In the genomic region with DNA sequence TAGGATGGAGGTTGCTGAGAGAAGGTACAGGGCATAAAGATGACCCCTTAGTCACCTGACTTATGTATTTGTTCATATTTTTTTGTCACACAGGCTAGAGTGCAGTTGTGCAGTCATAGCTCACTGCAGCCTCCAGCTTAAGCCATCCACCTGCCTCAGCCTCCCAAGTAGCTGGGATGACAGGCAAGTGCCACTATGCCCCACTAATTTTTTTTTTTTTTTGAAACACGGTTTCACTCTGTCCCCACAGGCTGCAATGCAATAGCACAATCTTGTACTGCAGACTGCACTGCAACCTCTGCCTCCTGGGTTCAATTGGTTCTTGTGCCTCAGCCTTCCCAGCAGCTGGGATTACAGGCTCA, we compare ENCODE assay signal across 12 cellular contexts. TPM values are rescaled to one million over a fixed set of nuclear protein-coding genes. Genes with fewer than 3 reads are reported as not detected.
DNase-seq lines count a peak whose midpoint lies in the region; ATAC-seq and TF ChIP-seq lines count a peak whose summit lies in the region.
"Had no signal": no experiment of that assay in that cellular context is flagged by ENCODE, and none has a peak within 500 bp of the region (broad histone marks: within the 10 kb centered on the region; RNA-seq: fewer than 3 reads in every experiment).

No MANE protein-coding gene starts in this region.

- ATAC-seq in activated CD4-positive, alpha-beta T cell treated with anti-CD3 and anti-CD28 coated beads for 36 hours = no peak
- ATAC-seq in GM18502 (IDR thresholded peaks at IDR 0.05; ENCODE audit: poor library complexity, unreplicated experiment) (no peak), HG03025 (IDR thresholded peaks at IDR 0.05; ENCODE audit: low FRiP score, unreplicated experiment) (no peak)

- H3K36me3 Mint-ChIP-seq in activated CD4-positive, alpha-beta T cell treated with anti-CD3 and anti-CD28 coated beads for 36 hours (ENCODE audit: low read depth) = peaks cover 12% of the 10 kb centered on the region

- no peak for TF ChIP-seq POLR2A in esophagus muscularis mucosa (IDR thresholded peaks at IDR 0.05; ENCODE audit: low read depth)

- H3K27ac Mint-ChIP-seq in activated CD4-positive, alpha-beta T cell treated with anti-CD3 and anti-CD28 coated beads for 36 hours = peak overlapping the region; percentile 24

- DNase-seq in activated CD4-positive, alpha-beta T cell treated with anti-CD3 and anti-CD28 coated beads for 36 hours = peak; percentile 28
- no peak for DNase-seq in activated CD4-positive, alpha-beta T cell treated with anti-CD3 and anti-CD28 coated beads, Interleukin-2, amount 50 U/mL, for 4 hours
- peak; percentile 63 for DNase-seq in RPMI8226
- DNase-seq in esophagus muscularis mucosa (ENCODE audit: extremely low spot score) = no peak
- no peak for DNase-seq in NCI-H1105 (lab: John Stamatoyannopoulos, UW)
- DNase-seq: central memory CD4-positive, alpha-beta T cell; left ventricle myocardium inferior; upper lobe of left lung had no signal

- TF ChIP-seq CTCF in esophagus muscularis mucosa (IDR thresholded peaks at IDR 0.05) = no peak

- H3K4me1 ChIP-seq in esophagus muscularis mucosa = peaks cover 24 to 51% (median 37%) of the 10 kb centered on the region in 4 donors
- H3K4me1 ChIP-seq in skeletal muscle satellite cell (ENCODE audit: control insufficient read depth, insufficient read depth, low read length) = peaks cover 10% of the 10 kb centered on the region

- 44% methylated on average over 1 of the region's 1 CpG for WGBS in esophagus muscularis mucosa

- no peak overlapping the region for H3K9ac ChIP-seq in skeletal muscle satellite cell (ENCODE audit: low read depth, low read length)

- H3K9me3 Mint-ChIP-seq in activated CD4-positive, alpha-beta T cell treated with anti-CD3 and anti-CD28 coated beads for 36 hours (ENCODE audit: low read depth) = no peaks in the 10 kb centered on the region

- H3K4me3 ChIP-seq in esophagus muscularis mucosa = peak overlapping the region in 1 of 4 donors; percentile 78
- no peak overlapping the region for H3K4me3 ChIP-seq in skeletal muscle satellite cell (ENCODE audit: low read length)

- CTCF ChIA-PET in activated CD4-positive, alpha-beta T cell treated with anti-CD3 and anti-CD28 coated beads for 36 hours (lab: Charles Lee) = interaction anchor here (0.6 to 2.2 kb wide), 10 partner anchors 10 to 235 kb away, joined by 3 to 9 read pairs (median 3); a partner anchor contains a TSS

- intact Hi-C loops in activated CD4-positive, alpha-beta T cell treated with anti-CD3 and anti-CD28 coated beads for 36 hours (cut with DNase I, micrococcal nuclease) = loop anchor here (5.0 kb wide), 4 partner anchors 46 to 459 kb away; a partner anchor contains a TSS
- intact Hi-C loops in esophagus muscularis mucosa (cut with DNase I) = loop anchor here (5.0 kb wide), 2 partner anchors 46 to 136 kb away; a partner anchor contains a TSS

- POLR2A ChIA-PET in activated CD4-positive, alpha-beta T cell treated with anti-CD3 and anti-CD28 coated beads for 36 hours (lab: Charles Lee) = interaction anchor here (0.5 to 1.2 kb wide), 4 partner anchors 15 to 300 kb away, joined by 3 to 7 read pairs (median 3); a partner anchor contains a TSS

- H3K27me3 ChIP-seq in esophagus muscularis mucosa = no peaks in the 10 kb centered on the region
- H3K27me3 ChIP-seq in skeletal muscle satellite cell (ENCODE audit: control insufficient read depth, insufficient read depth, low read length) = no peaks in the 10 kb centered on the region
- H3K27me3 ChIP-seq: upper lobe of left lung had no signal

- peaks cover 28% of the 10 kb centered on the region for H3K4me1 Mint-ChIP-seq in activated CD4-positive, alpha-beta T cell treated with anti-CD3 and anti-CD28 coated beads for 36 hours

- H3K9me3 ChIP-seq in esophagus muscularis mucosa = no peaks in the 10 kb centered on the region
- H3K9me3 ChIP-seq in skeletal muscle satellite cell (replicated peaks; ENCODE audit: low read length) = no peaks in the 10 kb centered on the region
- H3K9me3 ChIP-seq: HAP-1, left ventricle myocardium inferior, upper lobe of left lung had no signal

- H3K36me3 ChIP-seq in esophagus muscularis mucosa (peaks cover 0 to 14% (median 7%) of the 10 kb centered on the region in 4 donors), skeletal muscle satellite cell (ENCODE audit: insufficient read depth, low read length) (peaks cover 8% of the 10 kb centered on the region)
- H3K36me3 ChIP-seq: HAP-1, left ventricle myocardium inferior, upper lobe of left lung had no signal

- H3K4me2 ChIP-seq in skeletal muscle satellite cell (ENCODE audit: low read length) = peak overlapping the region; percentile 99

- peak overlapping the region; percentile 93 for H3K4me3 Mint-ChIP-seq in activated CD4-positive, alpha-beta T cell treated with anti-CD3 and anti-CD28 coated beads for 36 hours

- H3K27ac ChIP-seq in esophagus muscularis mucosa (replicated peaks in 1 of 4) = peak overlapping the region in 3 of 4 donors; percentile 94 to 97 (median 97)

- no peaks in the 10 kb centered on the region for H3K27me3 Mint-ChIP-seq in activated CD4-positive, alpha-beta T cell treated with anti-CD3 and anti-CD28 coated beads for 36 hours

- TF ChIP-seq EP300 in esophagus muscularis mucosa (IDR thresholded peaks at IDR 0.05) = no peak

RNA-seq across cellular contexts. Expression of a gene that starts 1.8 kb away (rescaled TPM):
- 1 to 10 TPM; 1.6 to 2.2 TPM for total RNA-seq in activated CD4-positive, alpha-beta T cell treated with anti-CD3 and anti-CD28 coated beads for 36 hours
- 1 to 10 TPM; 3.1 to 8.8 (median 5.0) TPM for total RNA-seq in esophagus muscularis mucosa
- 2.0 and 3.7 TPM in 2 replicates for total RNA-seq in skeletal muscle satellite cell (2012; rRNA removed)

RNA-seq across cellular contexts. Expression of a gene that starts 9.1 kb away (rescaled TPM):
- 10 to 100 TPM; 11.0 to 14.0 TPM for total RNA-seq in activated CD4-positive, alpha-beta T cell treated with anti-CD3 and anti-CD28 coated beads for 36 hours
- 10 to 100 TPM in 3 of 4 donors, 1 to 10 TPM in 1; 8.3 to 16.2 (median 13.3) TPM for total RNA-seq in esophagus muscularis mucosa
- total RNA-seq in skeletal muscle satellite cell (2012; rRNA removed) = 9.2 and 9.9 TPM in 2 replicates

RNA-seq across cellular contexts. Expression of a gene that starts 9.4 kb away (rescaled TPM):
- 10 to 100 TPM; 54.3 to 59.5 TPM for total RNA-seq in activated CD4-positive, alpha-beta T cell treated with anti-CD3 and anti-CD28 coated beads for 36 hours
- total RNA-seq in esophagus muscularis mucosa = 10 to 100 TPM; 48.5 to 92.1 (median 77.8) TPM
- 31.2 and 39.0 TPM in 2 replicates for total RNA-seq in skeletal muscle satellite cell (2012; rRNA removed)

RNA-seq across cellular contexts. Expression of a gene that starts 20.1 kb away (rescaled TPM):
- 100 to 1,000 TPM in 1 of 2 experiments, 10 to 100 TPM in 1; 69.6 to 120 TPM for total RNA-seq in activated CD4-positive, alpha-beta T cell treated with anti-CD3 and anti-CD28 coated beads for 36 hours
- total RNA-seq in esophagus muscularis mucosa = 100 to 1,000 TPM; 117 to 184 (median 152) TPM
- total RNA-seq in skeletal muscle satellite cell (2012; rRNA removed) = 91.0 and 95.5 TPM in 2 replicates

RNA-seq across cellular contexts. Expression of a gene that starts 27.1 kb away (rescaled TPM):
- total RNA-seq in activated CD4-positive, alpha-beta T cell treated with anti-CD3 and anti-CD28 coated beads for 36 hours = 10 to 100 TPM in 1 of 2 experiments, 1 to 10 TPM in 1; 8.8 to 10.4 TPM
- 10 to 100 TPM; 19.9 to 31.7 (median 26.1) TPM for total RNA-seq in esophagus muscularis mucosa
- total RNA-seq in skeletal muscle satellite cell (2012; rRNA removed) = 8.4 and 14.2 TPM in 2 replicates

Comparison
In these comparisons a context has a peak if more than half of its experiments do, and no peak if none do; other contexts are left out.
1. DNase-seq: peak in activated CD4-positive, alpha-beta T cell treated with anti-CD3 and anti-CD28 coated beads for 36 hours (single experiment) and RPMI8226 (single experiment); none in activated CD4-positive, alpha-beta T cell treated with anti-CD3 and anti-CD28 coated beads, Interleukin-2, amount 50 U/mL, for 4 hours (0 of 2), esophagus muscularis mucosa (single experiment) and NCI-H1105 (single experiment).